ENCODE assay signal across 20 cellular contexts in the genomic region with DNA sequence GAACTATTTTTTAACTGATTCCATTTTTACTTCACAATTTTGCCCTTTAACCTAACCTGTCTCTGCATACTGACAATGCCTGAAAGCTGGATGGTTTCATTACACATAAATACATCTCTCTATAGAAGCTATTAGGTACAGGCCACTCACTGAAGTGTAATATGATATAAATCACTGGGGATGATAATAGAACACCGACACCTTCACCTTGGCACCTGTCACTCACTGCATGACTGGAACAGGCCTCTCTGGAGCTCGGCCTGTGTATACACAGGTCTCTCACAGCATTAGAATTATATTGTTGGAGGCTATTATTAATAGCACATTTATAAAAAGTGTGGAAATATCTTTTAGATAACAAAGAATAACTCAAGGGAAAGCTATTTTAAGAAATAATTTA.
DNase-seq lines count a peak whose midpoint lies in the region; ATAC-seq and TF ChIP-seq lines count a peak whose summit lies in the region.
"Had no signal": no experiment of that assay in that cellular context is flagged by ENCODE, and none has a peak within 500 bp of the region (broad histone marks: within the 10 kb centered on the region; RNA-seq: fewer than 3 reads in every experiment).

No MANE protein-coding gene starts in this region.

- H3K9me3 ChIP-seq in parathyroid adenoma (ENCODE audit: control insufficient read depth, low read length) (no peaks in the 10 kb centered on the region), left lung (no peaks in the 10 kb centered on the region)

- H3K36me3 ChIP-seq in parathyroid adenoma (ENCODE audit: control insufficient read depth, insufficient read depth, low read length) (no peaks in the 10 kb centered on the region), left lung (peaks cover 0 to 15% of the 10 kb centered on the region in 2 donors)

- H3K4me3 ChIP-seq in parathyroid adenoma (ENCODE audit: low read depth, low read length) (no peak overlapping the region), left lung (no peak overlapping the region)
- H3K4me3 ChIP-seq: PC-9 had no signal

- ATAC-seq in left lung (no peak), GM18907 (IDR thresholded peaks at IDR 0.05; ENCODE audit: unreplicated experiment) (no peak), HG02623 (IDR thresholded peaks at IDR 0.05; ENCODE audit: unreplicated experiment) (no peak)
- ATAC-seq: SK-N-SH treated with all-trans-retinoic acid at 6 μM for 48 hours, T-cell had no signal

- peaks cover 20% of the 10 kb centered on the region for H3K79me2 ChIP-seq in parathyroid adenoma

- no peak overlapping the region for H3K9ac ChIP-seq in parathyroid adenoma

- H3K4me2 ChIP-seq in parathyroid adenoma (ENCODE audit: low read length) = peak overlapping the region; percentile 18
- H3K4me2 ChIP-seq: PC-9 had no signal

- TF ChIP-seq CTCF in parathyroid adenoma (IDR thresholded peaks at IDR 0.05) (no peak), left lung (IDR thresholded peaks at IDR 0.05) (no peak)

- H3K4me1 ChIP-seq in parathyroid adenoma (peaks cover 33% of the 10 kb centered on the region), left lung (no peaks in the 10 kb centered on the region)

- no peaks in the 10 kb centered on the region for H3K27me3 ChIP-seq in parathyroid adenoma (ENCODE audit: control insufficient read depth, insufficient read depth, low read length)
- no peaks in the 10 kb centered on the region for H3K27me3 ChIP-seq in left lung

- intact Hi-C loops in left lung (cut with DNase I) = no loop called here

- DNase-seq in DMS53 (lab: John Stamatoyannopoulos, UW) (peak; percentile 63), DMS53 treated with DMSO at 0.1 percent for 48 hours (lab: John Stamatoyannopoulos, UW; ENCODE audit: unreplicated experiment) (no peak), NCI-H2029 (lab: John Stamatoyannopoulos, UW) (peak; percentile 5), NCI-H748 (lab: John Stamatoyannopoulos, UW; ENCODE audit: unreplicated experiment) (peak; percentile 68), left lung (no peak)
- DNase-seq: AML-193, DND-41, HFFc6, Kasumi-1, MM.1S, NCI-H1092, SIG-M5, T-cell had no signal

- peak overlapping the region; percentile 51 for H2AFZ ChIP-seq in parathyroid adenoma
- H2AFZ ChIP-seq: PC-9 had no signal

- H3K27ac ChIP-seq in parathyroid adenoma (peak overlapping the region; percentile 62), left lung (no peak overlapping the region)
- H3K27ac ChIP-seq: 22Rv1, PC-9, RWPE1 had no signal

Comparison
In these comparisons a context has a peak if more than half of its experiments do, and no peak if none do; other contexts are left out.
1. DNase-seq: peak in DMS53 (single experiment), NCI-H2029 (single experiment) and NCI-H748 (single experiment); none in DMS53 treated with DMSO at 0.1 percent for 48 hours (single experiment) and left lung (0 of 2).